In genomic region chr1:51897699-51898031, GRCh38 we compare ENCODE assay signal across 13 cellular contexts. TPM values are rescaled to one million over a fixed set of nuclear protein-coding genes. Genes with fewer than 3 reads are reported as not detected.
A peak's percentile ranks its signal among the peaks of the same experiment; 100 is the strongest.
DNase-seq lines count a peak whose midpoint lies in the region; ATAC-seq and TF ChIP-seq lines count a peak whose summit lies in the region.
"Had no signal": no experiment of that assay in that cellular context is flagged by ENCODE, and none has a peak within 500 bp of the region (broad histone marks: within the 10 kb centered on the region; RNA-seq: fewer than 3 reads in every experiment).

No MANE protein-coding gene starts in this region.

- CTCF ChIA-PET in BJ (lab: Yijun Ruan, JAX): interaction anchor here (1.0 to 5.7 kb wide), 18 partner anchors 9 to 107 kb away, joined by 3 to 82 read pairs (median 7); no protein-coding TSS in a partner anchor

- H4K5ac ChIP-seq in mesendoderm (ENCODE audit: low read length): no peak overlapping the region

- H3K27ac ChIP-seq in mesendoderm (ENCODE audit: low read depth, low read length): no peak overlapping the region
- H3K27ac ChIP-seq: Peyer's patch had no signal

- no peak overlapping the region for H2BK120ac ChIP-seq in mesendoderm (ENCODE audit: low read depth, low read length)

- peak overlapping the region; percentile 94 for H3K27ac Mint-ChIP-seq in chondrocyte (ENCODE audit: unreplicated experiment)
- H3K27ac Mint-ChIP-seq: activated CD8-positive, alpha-beta memory T cell treated with anti-CD3 and anti-CD28 coated beads, Interleukin-2, amount 10 ng/mL, durations not matched to agents 7 days and 5 days had no signal

- no peaks in the 10 kb centered on the region for H3K4me1 ChIP-seq in mesendoderm (ENCODE audit: control insufficient read depth, low read depth, low read length)
- H3K4me1 ChIP-seq: Peyer's patch had no signal

- no peak overlapping the region for H3K4ac ChIP-seq in mesendoderm (ENCODE audit: low read depth, low read length)

- DNase-seq in BJ (ENCODE audit: low read depth): peak; percentile 83
- DNase-seq in NCI-H460 (ENCODE audit: extremely low read depth, low read depth): peak; percentile 64
- no peak for DNase-seq in chondrocyte (ENCODE audit: low spot score)
- no peak for DNase-seq in mesendoderm
- no peak for DNase-seq in cerebellum (ENCODE audit: low spot score)
- DNase-seq in NAMALWA (ENCODE audit: low spot score): no peak
- DNase-seq in occipital lobe (lab: John Stamatoyannopoulos, UW): no peak
- DNase-seq: activated CD8-positive, alpha-beta memory T cell treated with anti-CD3 and anti-CD28 coated beads, Interleukin-2, amount 10 ng/mL, durations not matched to agents 7 days and 5 days; H7; Peyer's patch; stimulated activated CD4-positive, alpha-beta T cell treated with anti-CD3 and anti-CD28 coated beads, Interleukin-15, amount 100 ng/mL, for 24 hours had no signal

- H3K9ac ChIP-seq in mesendoderm (ENCODE audit: low read length): no peak overlapping the region

- H3K36me3 Mint-ChIP-seq in chondrocyte (ENCODE audit: low read depth): no peaks in the 10 kb centered on the region
- H3K36me3 Mint-ChIP-seq: activated CD8-positive, alpha-beta memory T cell treated with anti-CD3 and anti-CD28 coated beads, Interleukin-2, amount 10 ng/mL, durations not matched to agents 7 days and 5 days had no signal

- peaks cover 38% of the 10 kb centered on the region for H3K4me1 Mint-ChIP-seq in chondrocyte (ENCODE audit: low read depth)

- H3K79me2 ChIP-seq in mesendoderm (ENCODE audit: control insufficient read depth, insufficient read depth, low read length): no peaks in the 10 kb centered on the region

- TF ChIP-seq CTCF in BJ (IDR thresholded peaks at IDR 0.05; ENCODE audit: insufficient read depth, low read depth, low read length) (no peak), chondrocyte (IDR thresholded peaks at IDR 0.05) (no peak)

- H3K18ac ChIP-seq in mesendoderm (ENCODE audit: low read length): no peak overlapping the region

- no peaks in the 10 kb centered on the region for H3K27me3 Mint-ChIP-seq in chondrocyte (ENCODE audit: low read depth)

- POLR2A ChIA-PET in BJ (lab: Charles Lee): interaction anchor here (0.6 to 1.8 kb wide), 6 partner anchors 12 to 446 kb away, joined by 3 to 10 read pairs (median 4); no protein-coding TSS in a partner anchor

- H3K27me3 ChIP-seq in BJ (ENCODE audit: control insufficient read depth, insufficient read depth, low read length) (no peaks in the 10 kb centered on the region), mesendoderm (ENCODE audit: insufficient read depth, low read length, poor library complexity) (no peaks in the 10 kb centered on the region)
- H3K27me3 ChIP-seq: Peyer's patch had no signal

- no peaks in the 10 kb centered on the region for H3K79me1 ChIP-seq in mesendoderm (ENCODE audit: low read length)

- H3K36me3 ChIP-seq in BJ (ENCODE audit: control insufficient read depth, insufficient read depth, low read length): no peaks in the 10 kb centered on the region
- no peaks in the 10 kb centered on the region for H3K36me3 ChIP-seq in mesendoderm (ENCODE audit: control insufficient read depth, insufficient read depth, low read length)
- H3K36me3 ChIP-seq: Peyer's patch had no signal

- no peak overlapping the region for H2BK5ac ChIP-seq in mesendoderm (ENCODE audit: low read length)

- no peak overlapping the region for H3K23ac ChIP-seq in mesendoderm (ENCODE audit: low read length)

- H3K56ac ChIP-seq in mesendoderm (ENCODE audit: low read length): no peak overlapping the region

- H3K9me3 Mint-ChIP-seq in chondrocyte (ENCODE audit: low read depth): peaks cover 3% of the 10 kb centered on the region

- no peak overlapping the region for H3K4me3 ChIP-seq in BJ (ENCODE audit: low read depth, low read length)
- H3K4me3 ChIP-seq in mesendoderm (ENCODE audit: low read length): no peak overlapping the region
- H3K4me3 ChIP-seq: K562, Peyer's patch had no signal

- H4K8ac ChIP-seq in mesendoderm (ENCODE audit: low read depth, low read length): peak overlapping the region; percentile 97

- H3K4me3 Mint-ChIP-seq in chondrocyte (ENCODE audit: unreplicated experiment): no peak overlapping the region
- H3K4me3 Mint-ChIP-seq: activated CD8-positive, alpha-beta memory T cell treated with anti-CD3 and anti-CD28 coated beads, Interleukin-2, amount 10 ng/mL, durations not matched to agents 7 days and 5 days had no signal

- no peak overlapping the region for H2AK5ac ChIP-seq in mesendoderm (ENCODE audit: low read length)

- H3K4me2 ChIP-seq in mesendoderm (ENCODE audit: low read length): no peak overlapping the region

- ATAC-seq in HG03460 (IDR thresholded peaks at IDR 0.05; ENCODE audit: unreplicated experiment): no peak
- ATAC-seq: activated CD8-positive, alpha-beta memory T cell treated with anti-CD3 and anti-CD28 coated beads, Interleukin-2, amount 10 ng/mL, durations not matched to agents 7 days and 5 days had no signal

- no peak overlapping the region for H2BK15ac ChIP-seq in mesendoderm (replicated peaks; ENCODE audit: low read depth)

RNA-seq across cellular contexts. Expression of gene NRDC, which starts 19.1 kb away (rescaled TPM):
- 69.2 and 129 TPM in 2 replicates for polyA plus RNA-seq in BJ (2011; rRNA removed)
- polyA minus RNA-seq in BJ (2011; rRNA and poly(A)+ RNA removed): 99.1 and 99.3 TPM in 2 replicates
- 118 and 130 TPM in 2 replicates for total RNA-seq in NCI-H460 (2014; rRNA removed; shearing (Covaris generic))
- polyA plus RNA-seq in NCI-H460 (2014; cell fraction: nucleus; rRNA removed): 137 and 182 TPM in 2 replicates
- 121 to 146 TPM (median 122 TPM) in 3 replicates for total RNA-seq in chondrocyte
- polyA plus RNA-seq in mesendoderm (2013, experiment 1 of 2): 124 TPM
- polyA plus RNA-seq in mesendoderm (2013, experiment 2 of 2): 122 TPM
- total RNA-seq in cerebellum: 84.9 TPM
- total RNA-seq in occipital lobe: 76.0 TPM

Comparison
In these comparisons a context has a peak if more than half of its experiments do, and no peak if none do; other contexts are left out.
1. DNase-seq: peak in BJ (single experiment) and NCI-H460 (single experiment); none in chondrocyte (single experiment), mesendoderm (single experiment), cerebellum (single experiment), NAMALWA (single experiment) and occipital lobe (single experiment).